ENCODE assay signal across 16 cellular contexts in genomic region chr10:117759266-117759665, GRCh38.
DNase-seq lines count a peak whose midpoint lies in the region; ATAC-seq and TF ChIP-seq lines count a peak whose summit lies in the region.
"Had no signal": no experiment of that assay in that cellular context is flagged by ENCODE, and none has a peak within 500 bp of the region (broad histone marks: within the 10 kb centered on the region; RNA-seq: fewer than 3 reads in every experiment).

No MANE protein-coding gene starts in this region.

- intact Hi-C loops in right cardiac atrium (cut with DNase I) = no loop called here

- WGBS in right cardiac atrium = 89% methylated on average over 11 of the region's 11 CpGs

- TF ChIP-seq CTCF in right atrium auricular region (IDR thresholded peaks at IDR 0.05) = no peak

- H3K4me1 ChIP-seq in right atrium auricular region (no peaks in the 10 kb centered on the region), right cardiac atrium (ENCODE audit: control insufficient read depth, insufficient read depth, low read length) (no peaks in the 10 kb centered on the region)
- H3K4me1 ChIP-seq: Caco-2 had no signal

- H3K9me3 ChIP-seq in right atrium auricular region (no peaks in the 10 kb centered on the region), right cardiac atrium (ENCODE audit: control insufficient read depth, low read length) (no peaks in the 10 kb centered on the region)
- H3K9me3 ChIP-seq: BLaER1 treated with 17β-estradiol and CSF1 and Interleukin-3, amounts not matched to agents 10 nM and 100 nM; Caco-2 had no signal

- DNase-seq in right atrium auricular region (ENCODE audit: low spot score) (peak; percentile 50), right cardiac atrium (no peak), islet precursor cell (peak; percentile 25), epidermal melanocyte (ENCODE audit: insufficient read length, low spot score) (no peak), retina (no peak)
- DNase-seq: AML-193; Caco-2; Calu3; CD4-positive, alpha-beta T cell; CD8-positive, alpha-beta T cell; DMS79 treated with DMSO at 0.1 percent for 48 hours; GF-D8 had no signal

- ATAC-seq in right cardiac atrium = no peak
- ATAC-seq: A549; CD8-positive, alpha-beta T cell had no signal

- H3K27me3 ChIP-seq in right atrium auricular region = no peaks in the 10 kb centered on the region
- no peaks in the 10 kb centered on the region for H3K27me3 ChIP-seq in right cardiac atrium (ENCODE audit: control insufficient read depth, insufficient read depth)
- H3K27me3 ChIP-seq: BLaER1 treated with 17β-estradiol and CSF1 and Interleukin-3, amounts not matched to agents 10 nM and 100 nM had no signal

- H3K27ac ChIP-seq in right atrium auricular region = no peak overlapping the region
- no peak overlapping the region for H3K27ac ChIP-seq in right cardiac atrium (ENCODE audit: low read length)
- H3K27ac ChIP-seq: 22Rv1; A549; BLaER1 treated with 17β-estradiol and CSF1 and Interleukin-3, amounts not matched to agents 10 nM and 100 nM; C4-2B had no signal

- H3K36me3 ChIP-seq in right atrium auricular region = no peaks in the 10 kb centered on the region
- H3K36me3 ChIP-seq: BLaER1 treated with 17β-estradiol and CSF1 and Interleukin-3, amounts not matched to agents 10 nM and 100 nM had no signal

- H3K4me3 ChIP-seq in right atrium auricular region (no peak overlapping the region), right cardiac atrium (ENCODE audit: low read length) (no peak overlapping the region)
- H3K4me3 ChIP-seq: A549; BLaER1 treated with 17β-estradiol and CSF1 and Interleukin-3, amounts not matched to agents 10 nM and 100 nM had no signal

Comparison
In these comparisons a context has a peak if more than half of its experiments do, and no peak if none do; other contexts are left out.
1. DNase-seq: peak in right atrium auricular region (single experiment) and islet precursor cell (single experiment); none in right cardiac atrium (0 of 3), epidermal melanocyte (single experiment) and retina (single experiment).